Comparison of ENCODE assay signal across 16 cellular contexts in genomic region chr7:120412139-120412538, GRCh38.
A peak's percentile ranks its signal among the peaks of the same experiment; 100 is the strongest.
DNase-seq lines count a peak whose midpoint lies in the region; ATAC-seq lines count a peak whose summit lies in the region.
"Had no signal": no experiment of that assay in that cellular context is flagged by ENCODE, and none has a peak within 500 bp of the region (broad histone marks: within the 10 kb centered on the region; RNA-seq: fewer than 3 reads in every experiment).

No MANE protein-coding gene starts in this region.

- ATAC-seq in GM18870 (IDR thresholded peaks at IDR 0.05; ENCODE audit: unreplicated experiment) (peak; percentile 86), GM21576 (IDR thresholded peaks at IDR 0.05; ENCODE audit: unreplicated experiment) (peak; percentile 95), HG03039 (IDR thresholded peaks at IDR 0.05; ENCODE audit: unreplicated experiment) (peak; percentile 82), HG03575 (IDR thresholded peaks at IDR 0.05; ENCODE audit: extremely low read depth, insufficient number of reproducible peaks, low FRiP score, unreplicated experiment) (peak; percentile 58)
- ATAC-seq: activated CD8-positive, alpha-beta T cell treated with anti-CD3 and anti-CD28 coated beads for 36 hours; pancreas; T-helper 17 cell had no signal

- no peaks in the 10 kb centered on the region for H3K27me3 Mint-ChIP-seq in activated naive CD4-positive, alpha-beta T cell treated with anti-CD3 and anti-CD28 coated beads, Interleukin-2, amount 10 ng/mL, durations not matched to agents 7 days and 5 days
- H3K27me3 Mint-ChIP-seq: activated CD8-positive, alpha-beta T cell treated with anti-CD3 and anti-CD28 coated beads for 36 hours; activated naive CD8-positive, alpha-beta T cell treated with anti-CD3 and anti-CD28 coated beads for 36 hours; T-helper 17 cell had no signal

- CTCF ChIA-PET in activated naive CD4-positive, alpha-beta T cell treated with anti-CD3 and anti-CD28 coated beads, Interleukin-2, amount 10 ng/mL, durations not matched to agents 7 days and 5 days (lab: Charles Lee) = no interaction called here

- DNase-seq in activated gamma-delta T cell treated with Interleukin-2 at 50 U/mL for 16 hours = no peak
- DNase-seq in activated naive CD4-positive, alpha-beta T cell treated with anti-CD3 and anti-CD28 coated beads, Interleukin-2, amount 10 ng/mL, durations not matched to agents 7 days and 5 days = no peak
- DNase-seq in stimulated activated CD4-positive, alpha-beta T cell treated with anti-CD3 and anti-CD28 coated beads, Interleukin-2, amount 100 ng/mL, for 24 hours = no peak
- DNase-seq in SK-N-DZ (ENCODE audit: low spot score) = no peak
- DNase-seq: activated CD8-positive, alpha-beta T cell treated with anti-CD3 and anti-CD28 coated beads for 36 hours; activated naive CD8-positive, alpha-beta T cell treated with anti-CD3 and anti-CD28 coated beads for 36 hours; BE2C; mesenchymal stem cell; NCI-H2227 treated with DMSO at 0.1 percent for 48 hours; pancreas; stimulated activated naive CD4-positive, alpha-beta T cell; T-helper 17 cell had no signal

- no peaks in the 10 kb centered on the region for H3K4me1 Mint-ChIP-seq in activated naive CD4-positive, alpha-beta T cell treated with anti-CD3 and anti-CD28 coated beads, Interleukin-2, amount 10 ng/mL, durations not matched to agents 7 days and 5 days
- H3K4me1 Mint-ChIP-seq: activated naive CD8-positive, alpha-beta T cell treated with anti-CD3 and anti-CD28 coated beads for 36 hours; T-helper 17 cell had no signal

- no peak overlapping the region for H3K4me3 Mint-ChIP-seq in activated naive CD4-positive, alpha-beta T cell treated with anti-CD3 and anti-CD28 coated beads, Interleukin-2, amount 10 ng/mL, durations not matched to agents 7 days and 5 days
- H3K4me3 Mint-ChIP-seq: activated CD8-positive, alpha-beta T cell treated with anti-CD3 and anti-CD28 coated beads for 36 hours; activated naive CD8-positive, alpha-beta T cell treated with anti-CD3 and anti-CD28 coated beads for 36 hours; T-helper 17 cell had no signal

- no peak overlapping the region for H3K27ac Mint-ChIP-seq in activated naive CD4-positive, alpha-beta T cell treated with anti-CD3 and anti-CD28 coated beads, Interleukin-2, amount 10 ng/mL, durations not matched to agents 7 days and 5 days
- H3K27ac Mint-ChIP-seq: activated CD8-positive, alpha-beta T cell treated with anti-CD3 and anti-CD28 coated beads for 36 hours; activated naive CD8-positive, alpha-beta T cell treated with anti-CD3 and anti-CD28 coated beads for 36 hours; T-helper 17 cell had no signal

- H3K36me3 Mint-ChIP-seq in activated naive CD4-positive, alpha-beta T cell treated with anti-CD3 and anti-CD28 coated beads, Interleukin-2, amount 10 ng/mL, durations not matched to agents 7 days and 5 days = no peaks in the 10 kb centered on the region
- H3K36me3 Mint-ChIP-seq: activated naive CD8-positive, alpha-beta T cell treated with anti-CD3 and anti-CD28 coated beads for 36 hours had no signal

- H3K9me3 Mint-ChIP-seq in activated naive CD4-positive, alpha-beta T cell treated with anti-CD3 and anti-CD28 coated beads, Interleukin-2, amount 10 ng/mL, durations not matched to agents 7 days and 5 days = peaks cover 4% of the 10 kb centered on the region
- H3K9me3 Mint-ChIP-seq: activated naive CD8-positive, alpha-beta T cell treated with anti-CD3 and anti-CD28 coated beads for 36 hours had no signal
